22 cellular contexts compared by ENCODE assay signal in genomic region chr11:26929806-26930517, GRCh38.
"Had no signal": no experiment of that assay in that cellular context is flagged by ENCODE, and none has a peak within 500 bp of the region (broad histone marks: within the 10 kb centered on the region; RNA-seq: fewer than 3 reads in every experiment).

No MANE protein-coding gene starts in this region.

- ATAC-seq: psoas muscle, right lobe of liver, T-cell had no signal

- DNase-seq: activated CD4-positive, alpha-beta T cell treated with anti-CD3 and anti-CD28 coated beads, Interleukin-2, amount 50 U/mL, for 1 hour; activated CD4-positive, CD25-positive, alpha-beta regulatory T cell treated with anti-CD3 and anti-CD28 coated beads, Interleukin-2, amount 50 U/mL, for 72 hours; activated T-cell treated with anti-CD3 and anti-CD28 coated beads, Interleukin-2, amount 50 U/mL, for 1 hour; cerebellar nuclear complex; cortex of kidney; left ventricle myocardium superior; mammary epithelial cell; midbrain; pancreas; psoas muscle; right lobe of liver; stimulated activated CD4-positive, alpha-beta T cell treated with anti-CD3 and anti-CD28 coated beads, Interleukin-4, amount 100 ng/mL, for 1 hour; stimulated activated naive CD4-positive, alpha-beta T cell; T-cell; testis; WERI-Rb-1 had no signal

- H3K9me3 Mint-ChIP-seq: type B pancreatic cell had no signal

- H3K4me3 Mint-ChIP-seq: activated naive CD8-positive, alpha-beta T cell; nephron; T-cell; T-helper 2 cell treated with Interferon-gamma antibody and Interleukin-4, amounts not matched to agents 5 μg/mL and 100 μg/mL, for 36 hours; type B pancreatic cell had no signal

- H3K4me3 ChIP-seq: pancreas, psoas muscle, right lobe of liver, testis had no signal

- H3K27ac Mint-ChIP-seq: activated naive CD8-positive, alpha-beta T cell; T-cell; T-helper 2 cell treated with Interferon-gamma antibody and Interleukin-4, amounts not matched to agents 5 μg/mL and 100 μg/mL, for 36 hours; type B pancreatic cell had no signal

- H3K27me3 ChIP-seq: neutrophil, pancreas, right lobe of liver, testis had no signal

- H3K9me3 ChIP-seq: neutrophil, pancreas, psoas muscle, testis had no signal

- H3K4me1 ChIP-seq: pancreas, psoas muscle, right lobe of liver, testis had no signal

- H3K4me1 Mint-ChIP-seq: T-cell had no signal

- H3K27me3 Mint-ChIP-seq: activated naive CD8-positive, alpha-beta T cell; T-cell had no signal

- H3K27ac ChIP-seq: epithelial cell of prostate, neutrophil, pancreas, psoas muscle, right lobe of liver, testis, WERI-Rb-1 had no signal

- H3K36me3 ChIP-seq: neutrophil, pancreas, right lobe of liver, WERI-Rb-1 had no signal

- H3K36me3 Mint-ChIP-seq: activated naive CD8-positive, alpha-beta T cell; T-cell; type B pancreatic cell had no signal
